ENCODE assay signal across 14 cellular contexts in the genomic region with DNA sequence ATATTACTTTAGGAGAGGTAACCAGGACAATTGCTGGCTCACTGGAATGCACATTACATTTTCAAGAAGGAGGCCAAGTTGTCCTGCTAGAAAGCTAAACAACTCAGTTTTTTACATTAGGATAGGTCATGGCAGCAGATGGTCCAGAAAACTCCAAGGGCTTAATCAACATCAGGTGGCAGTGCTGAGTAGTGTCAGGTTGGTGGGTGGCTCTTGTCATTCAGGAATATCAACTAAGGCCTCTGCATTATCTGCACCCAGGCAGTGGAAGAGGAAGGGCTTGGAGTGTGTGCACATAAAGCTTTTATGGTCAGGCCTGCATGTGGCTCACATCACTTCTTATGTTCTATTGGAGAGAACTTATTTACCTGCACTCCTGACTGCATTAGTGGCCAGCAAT.
"Had no signal": no experiment of that assay in that cellular context is flagged by ENCODE, and none has a peak within 500 bp of the region (broad histone marks: within the 10 kb centered on the region; RNA-seq: fewer than 3 reads in every experiment).

No MANE protein-coding gene starts in this region.

- ATAC-seq: activated CD4-positive, alpha-beta T cell treated with anti-CD3 and anti-CD28 coated beads for 36 hours; esophagus mucosa; gastroesophageal sphincter; heart left ventricle; WTC11 had no signal

- H3K27ac ChIP-seq: gastroesophageal sphincter, thyroid gland had no signal

- DNase-seq: activated CD4-positive, alpha-beta T cell treated with anti-CD3 and anti-CD28 coated beads for 36 hours; activated CD4-positive, alpha-beta T cell treated with anti-CD3 and anti-CD28 coated beads, Interleukin-2, amount 50 U/mL, for 48 hours; activated gamma-delta T cell; cerebellar nuclear complex; cortex of kidney; heart left ventricle; occipital lobe; posterior cingulate gyrus; stimulated activated CD4-positive, alpha-beta T cell treated with anti-CD3 and anti-CD28 coated beads, Interleukin-1b, Interleukin-23, amount 100 ng/mL, for 48 hours; stimulated activated naive CD4-positive, alpha-beta T cell treated with Interleukin-2 at 50 U/mL for 16 hours; thyroid gland had no signal
